7 cellular contexts compared by ENCODE assay signal in the genomic region with DNA sequence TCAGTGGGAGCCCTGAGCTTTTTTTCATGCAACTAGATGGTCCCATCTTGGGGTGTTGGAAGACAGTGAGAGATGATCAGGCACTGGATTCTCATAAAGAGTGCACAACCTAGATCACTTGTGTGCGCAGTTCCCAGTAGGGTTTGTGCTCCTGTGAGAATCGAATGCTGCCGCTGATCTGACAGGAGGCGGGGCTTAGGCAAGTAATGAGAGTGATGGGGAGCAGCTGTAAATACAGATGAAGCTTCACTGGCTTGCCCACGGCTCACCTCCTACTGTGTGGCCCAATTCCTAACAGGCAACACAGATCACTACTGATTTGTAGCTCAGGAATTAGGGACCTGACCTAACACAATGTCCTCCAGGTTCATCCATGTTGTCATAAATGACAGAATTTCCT.
"Had no signal": no experiment of that assay in that cellular context is flagged by ENCODE, and none has a peak within 500 bp of the region (broad histone marks: within the 10 kb centered on the region; RNA-seq: fewer than 3 reads in every experiment).

No MANE protein-coding gene starts in this region.

- FAIRE-seq: H1, H54, HTR-8/SVneo had no signal

- H3K9me3 Mint-ChIP-seq: GM23338, H9 had no signal

- H3K27ac Mint-ChIP-seq: GM23338, H9 had no signal

- DNase-seq: H9, HCEC 1CT, IMR-90 had no signal

- H3K4me2 ChIP-seq: GM23338 had no signal

- H3K4me3 ChIP-seq: GM23338 had no signal

- H3K4me3 Mint-ChIP-seq: GM23338, H9 had no signal

- H3K4me1 Mint-ChIP-seq: GM23338, H9 had no signal

- H2AFZ ChIP-seq: GM23338 had no signal
